1 cellular context compared by ENCODE assay signal in the genomic region with DNA sequence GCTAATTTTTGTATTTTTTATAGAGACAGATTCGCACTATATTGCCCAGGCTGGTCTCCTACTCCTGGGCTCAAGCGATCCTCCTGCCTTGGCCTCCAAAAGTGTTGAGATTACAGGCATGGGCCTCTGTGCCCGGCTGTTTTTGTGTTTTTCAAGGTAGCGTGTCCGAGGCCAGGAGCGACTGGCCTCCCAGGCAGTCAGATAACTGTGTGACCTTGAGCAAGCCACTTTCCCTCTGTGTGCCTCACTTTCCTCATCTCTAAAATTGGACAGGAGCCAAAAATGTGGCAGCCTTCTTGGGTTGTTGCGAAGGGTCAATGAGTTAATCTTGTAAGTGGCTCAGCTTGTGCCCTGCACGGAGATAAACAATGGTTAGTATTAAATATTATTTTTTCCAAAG.
TF ChIP-seq lines count a peak whose summit lies in the region.

No MANE protein-coding gene starts in this region.

TF ChIP-seq in HepG2, 621 proteins besides CTCF, POLR2A, EP300 and RAD21 (continued from another document and continues in another):
- TF ChIP-seq ASH2L (IDR thresholded peaks at IDR 0.05; ENCODE audit: insufficient read length, low read depth, low read length): no peak
- 0 out of 2 replicates have a peak, but pooled peaks have one; percentile 13 for TF ChIP-seq ZNF768 (CRISPR knock-in tag; IDR thresholded peaks at IDR 0.05)
- no peak; the same call in 1 of the 2 replicates for TF ChIP-seq KMT2B (CRISPR knock-in tag; IDR thresholded peaks at IDR 0.05)
- no peak for TF ChIP-seq SMAD3 (CRISPR knock-in tag; IDR thresholded peaks at IDR 0.05)
- TF ChIP-seq ZEB1 (IDR thresholded peaks at IDR 0.05; ENCODE audit: insufficient replicate concordance, low read depth): no peak
- TF ChIP-seq PITX1 (CRISPR knock-in tag; IDR thresholded peaks at IDR 0.05): no peak
- no peak for TF ChIP-seq HIC2 (CRISPR knock-in tag; IDR thresholded peaks at IDR 0.05; ENCODE audit: low read depth)
- TF ChIP-seq RBAK (CRISPR knock-in tag; IDR thresholded peaks at IDR 0.05): no peak
- TF ChIP-seq BCL6 (CRISPR knock-in tag; IDR thresholded peaks at IDR 0.05): no peak
- TF ChIP-seq ZNF720 (CRISPR knock-in tag; IDR thresholded peaks at IDR 0.05): no peak
- TF ChIP-seq FOXO1 (CRISPR knock-in tag; IDR thresholded peaks at IDR 0.05): peak; percentile 8; the same call in 1 of the 2 replicates
- TF ChIP-seq ZNF530 (CRISPR knock-in tag; IDR thresholded peaks at IDR 0.05; ENCODE audit: low read depth): no peak
- no peak for TF ChIP-seq ZZZ3 (CRISPR knock-in tag; IDR thresholded peaks at IDR 0.05; ENCODE audit: borderline replicate concordance)
- no peak for TF ChIP-seq ZNF225 (CRISPR knock-in tag; IDR thresholded peaks at IDR 0.05)
- TF ChIP-seq PPARG (CRISPR knock-in tag; conservative IDR thresholded peaks at IDR 0.05): no peak
- TF ChIP-seq TBX2 (CRISPR knock-in tag; IDR thresholded peaks at IDR 0.05; ENCODE audit: borderline replicate concordance): no peak
- TF ChIP-seq HOXA5 (CRISPR knock-in tag; IDR thresholded peaks at IDR 0.05): no peak
- TF ChIP-seq CENPT (CRISPR knock-in tag; IDR thresholded peaks at IDR 0.05; ENCODE audit: low read depth): no peak
- no peak for TF ChIP-seq ZNF737 (CRISPR knock-in tag; IDR thresholded peaks at IDR 0.05; ENCODE audit: borderline replicate concordance)
- TF ChIP-seq ZNF567 (CRISPR knock-in tag; IDR thresholded peaks at IDR 0.05; ENCODE audit: borderline replicate concordance): no peak
- TF ChIP-seq ZNF101 (CRISPR knock-in tag; IDR thresholded peaks at IDR 0.05; ENCODE audit: borderline replicate concordance, low read depth): no peak
- no peak for TF ChIP-seq SYNCRIP (IDR thresholded peaks at IDR 0.05; ENCODE audit: insufficient read depth, low read depth, low read length)
- no peak for TF ChIP-seq POGZ (CRISPR knock-in tag; IDR thresholded peaks at IDR 0.05)
- peak; percentile 15; the same call in 1 of the 2 replicates for TF ChIP-seq IRF2 (CRISPR knock-in tag; IDR thresholded peaks at IDR 0.05)
- TF ChIP-seq ETV5 (CRISPR knock-in tag; IDR thresholded peaks at IDR 0.05; ENCODE audit: borderline replicate concordance): no peak
- no peak for TF ChIP-seq AHR (CRISPR knock-in tag; IDR thresholded peaks at IDR 0.05)
- TF ChIP-seq KLF12 (CRISPR knock-in tag; IDR thresholded peaks at IDR 0.05; ENCODE audit: borderline replicate concordance): no peak
- no peak for TF ChIP-seq MTA3 (CRISPR knock-in tag; IDR thresholded peaks at IDR 0.05)
- TF ChIP-seq ZNF878 (CRISPR knock-in tag; IDR thresholded peaks at IDR 0.05): no peak
- no peak for TF ChIP-seq ZBTB8A (CRISPR knock-in tag; IDR thresholded peaks at IDR 0.05; ENCODE audit: borderline replicate concordance, low read depth)
- no peak for TF ChIP-seq ZNF256 (CRISPR knock-in tag; conservative IDR thresholded peaks at IDR 0.05)
- no peak for TF ChIP-seq ZNF747 (CRISPR knock-in tag; IDR thresholded peaks at IDR 0.05; ENCODE audit: borderline replicate concordance)
- no peak for TF ChIP-seq SNAI1 (CRISPR knock-in tag; IDR thresholded peaks at IDR 0.05; ENCODE audit: borderline replicate concordance)
- no peak for TF ChIP-seq ZNF549 (CRISPR knock-in tag; IDR thresholded peaks at IDR 0.05)
- TF ChIP-seq, protein P1, sequence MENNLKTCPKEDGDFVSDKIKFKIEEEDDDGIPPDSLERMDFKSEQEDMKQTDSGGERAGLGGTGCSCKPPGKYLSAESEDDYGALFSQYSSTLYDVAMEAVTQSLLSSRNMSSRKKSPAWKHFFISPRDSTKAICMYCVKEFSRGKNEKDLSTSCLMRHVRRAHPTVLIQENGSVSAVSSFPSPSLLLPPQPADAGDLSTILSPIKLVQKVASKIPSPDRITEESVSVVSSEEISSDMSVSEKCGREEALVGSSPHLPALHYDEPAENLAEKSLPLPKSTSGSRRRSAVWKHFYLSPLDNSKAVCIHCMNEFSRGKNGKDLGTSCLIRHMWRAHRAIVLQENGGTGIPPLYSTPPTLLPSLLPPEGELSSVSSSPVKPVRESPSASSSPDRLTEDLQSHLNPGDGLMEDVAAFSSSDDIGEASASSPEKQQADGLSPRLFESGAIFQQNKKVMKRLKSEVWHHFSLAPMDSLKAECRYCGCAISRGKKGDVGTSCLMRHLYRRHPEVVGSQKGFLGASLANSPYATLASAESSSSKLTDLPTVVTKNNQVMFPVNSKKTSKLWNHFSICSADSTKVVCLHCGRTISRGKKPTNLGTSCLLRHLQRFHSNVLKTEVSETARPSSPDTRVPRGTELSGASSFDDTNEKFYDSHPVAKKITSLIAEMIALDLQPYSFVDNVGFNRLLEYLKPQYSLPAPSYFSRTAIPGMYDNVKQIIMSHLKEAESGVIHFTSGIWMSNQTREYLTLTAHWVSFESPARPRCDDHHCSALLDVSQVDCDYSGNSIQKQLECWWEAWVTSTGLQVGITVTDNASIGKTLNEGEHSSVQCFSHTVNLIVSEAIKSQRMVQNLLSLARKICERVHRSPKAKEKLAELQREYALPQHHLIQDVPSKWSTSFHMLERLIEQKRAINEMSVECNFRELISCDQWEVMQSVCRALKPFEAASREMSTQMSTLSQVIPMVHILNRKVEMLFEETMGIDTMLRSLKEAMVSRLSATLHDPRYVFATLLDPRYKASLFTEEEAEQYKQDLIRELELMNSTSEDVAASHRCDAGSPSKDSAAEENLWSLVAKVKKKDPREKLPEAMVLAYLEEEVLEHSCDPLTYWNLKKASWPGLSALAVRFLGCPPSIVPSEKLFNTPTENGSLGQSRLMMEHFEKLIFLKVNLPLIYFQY (CRISPR knock-in tag; IDR thresholded peaks at IDR 0.05; ENCODE audit: borderline replicate concordance): no peak
- TF ChIP-seq NCOA5 (CRISPR knock-in tag; IDR thresholded peaks at IDR 0.05): no peak
- peak; percentile 56 for TF ChIP-seq ZFX (CRISPR knock-in tag; IDR thresholded peaks at IDR 0.05; ENCODE audit: low read depth)
- TF ChIP-seq, protein P2, sequence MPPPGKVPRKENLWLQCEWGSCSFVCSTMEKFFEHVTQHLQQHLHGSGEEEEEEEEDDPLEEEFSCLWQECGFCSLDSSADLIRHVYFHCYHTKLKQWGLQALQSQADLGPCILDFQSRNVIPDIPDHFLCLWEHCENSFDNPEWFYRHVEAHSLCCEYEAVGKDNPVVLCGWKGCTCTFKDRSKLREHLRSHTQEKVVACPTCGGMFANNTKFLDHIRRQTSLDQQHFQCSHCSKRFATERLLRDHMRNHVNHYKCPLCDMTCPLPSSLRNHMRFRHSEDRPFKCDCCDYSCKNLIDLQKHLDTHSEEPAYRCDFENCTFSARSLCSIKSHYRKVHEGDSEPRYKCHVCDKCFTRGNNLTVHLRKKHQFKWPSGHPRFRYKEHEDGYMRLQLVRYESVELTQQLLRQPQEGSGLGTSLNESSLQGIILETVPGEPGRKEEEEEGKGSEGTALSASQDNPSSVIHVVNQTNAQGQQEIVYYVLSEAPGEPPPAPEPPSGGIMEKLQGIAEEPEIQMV (CRISPR knock-in tag; IDR thresholded peaks at IDR 0.05; ENCODE audit: low read depth): no peak
- TF ChIP-seq ZNF782 (CRISPR knock-in tag; IDR thresholded peaks at IDR 0.05; ENCODE audit: borderline replicate concordance): no peak
- TF ChIP-seq ATAD3A (CRISPR knock-in tag; IDR thresholded peaks at IDR 0.05): no peak; the same call in 1 of the 2 replicates
- no peak for TF ChIP-seq NPAS2 (CRISPR knock-in tag; IDR thresholded peaks at IDR 0.05; ENCODE audit: borderline replicate concordance)
- TF ChIP-seq MEIS2 (CRISPR knock-in tag; IDR thresholded peaks at IDR 0.05): no peak
- no peak for TF ChIP-seq FIP1L1 (IDR thresholded peaks at IDR 0.05; ENCODE audit: borderline replicate concordance, insufficient read depth, low read depth, low read length)
- no peak for TF ChIP-seq ZMAT3 (CRISPR knock-in tag; conservative IDR thresholded peaks at IDR 0.05)
- TF ChIP-seq FOXP1 (IDR thresholded peaks at IDR 0.05): no peak
- no peak for TF ChIP-seq FOXP1 (CRISPR knock-in tag; IDR thresholded peaks at IDR 0.05)
- peak in 1 of 2 experiments; percentile 52; a peak in 1 of 4 replicates for TF ChIP-seq KLF16 (CRISPR knock-in tag; IDR thresholded peaks at IDR 0.05)
- no peak for TF ChIP-seq ZBTB3 (CRISPR knock-in tag; IDR thresholded peaks at IDR 0.05; ENCODE audit: borderline replicate concordance, low read depth)
- TF ChIP-seq CBX1 (IDR thresholded peaks at IDR 0.05; ENCODE audit: low read depth): no peak
- TF ChIP-seq, protein P3, sequence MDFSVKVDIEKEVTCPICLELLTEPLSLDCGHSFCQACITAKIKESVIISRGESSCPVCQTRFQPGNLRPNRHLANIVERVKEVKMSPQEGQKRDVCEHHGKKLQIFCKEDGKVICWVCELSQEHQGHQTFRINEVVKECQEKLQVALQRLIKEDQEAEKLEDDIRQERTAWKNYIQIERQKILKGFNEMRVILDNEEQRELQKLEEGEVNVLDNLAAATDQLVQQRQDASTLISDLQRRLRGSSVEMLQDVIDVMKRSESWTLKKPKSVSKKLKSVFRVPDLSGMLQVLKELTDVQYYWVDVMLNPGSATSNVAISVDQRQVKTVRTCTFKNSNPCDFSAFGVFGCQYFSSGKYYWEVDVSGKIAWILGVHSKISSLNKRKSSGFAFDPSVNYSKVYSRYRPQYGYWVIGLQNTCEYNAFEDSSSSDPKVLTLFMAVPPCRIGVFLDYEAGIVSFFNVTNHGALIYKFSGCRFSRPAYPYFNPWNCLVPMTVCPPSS (IDR thresholded peaks at IDR 0.05): no peak
- TF ChIP-seq SAFB2 (CRISPR knock-in tag; IDR thresholded peaks at IDR 0.05; ENCODE audit: borderline replicate concordance, low read depth): no peak
- TF ChIP-seq MED13 (CRISPR knock-in tag; IDR thresholded peaks at IDR 0.05): no peak
- no peak for TF ChIP-seq JUND (CRISPR knock-in tag; IDR thresholded peaks at IDR 0.05)
- TF ChIP-seq NRL (CRISPR knock-in tag; IDR thresholded peaks at IDR 0.05; ENCODE audit: borderline replicate concordance): 0 out of 2 replicates have a peak, but pooled peaks have one; percentile 31
- peak; percentile 92 for TF ChIP-seq ZNF44 (CRISPR knock-in tag; IDR thresholded peaks at IDR 0.05)
- no peak for TF ChIP-seq SMYD3 (CRISPR knock-in tag; IDR thresholded peaks at IDR 0.05)
- no peak for TF ChIP-seq PRDM4 (CRISPR knock-in tag; IDR thresholded peaks at IDR 0.05; ENCODE audit: borderline replicate concordance)
- no peak for TF ChIP-seq ARNT2 (CRISPR knock-in tag; IDR thresholded peaks at IDR 0.05; ENCODE audit: low read depth)
- TF ChIP-seq SRSF9 (IDR thresholded peaks at IDR 0.05; ENCODE audit: borderline replicate concordance, insufficient read depth, low read depth, low read length, poor library complexity, severe bottlenecking): no peak
- no peak for TF ChIP-seq MXD1 (CRISPR knock-in tag; IDR thresholded peaks at IDR 0.05)
- TF ChIP-seq ZNF615 (CRISPR knock-in tag; IDR thresholded peaks at IDR 0.05; ENCODE audit: borderline replicate concordance): no peak
